1 cellular context compared by ENCODE assay signal in genomic region chr5:132180134-132180745, GRCh38.
TF ChIP-seq lines count a peak whose summit lies in the region.

No MANE protein-coding gene starts in this region.

TF ChIP-seq in K562, 482 proteins besides CTCF, POLR2A, EP300 and RAD21 (continued from another document and continues in another):
- TF ChIP-seq ARID4B (CRISPR knock-in tag; IDR thresholded peaks at IDR 0.05), result no peak
- TF ChIP-seq MTA1 (IDR thresholded peaks at IDR 0.05; ENCODE audit: borderline replicate concordance), result no peak
- TF ChIP-seq NR2F6 (CRISPR knock-in tag; IDR thresholded peaks at IDR 0.05), result no peak
- TF ChIP-seq ESRRA (IDR thresholded peaks at IDR 0.05; ENCODE audit: borderline replicate concordance, low read depth), result no peak
- TF ChIP-seq ELF1 (tag; IDR thresholded peaks at IDR 0.05), result peak; percentile 43; the same call in 1 of the 2 replicates
- TF ChIP-seq ILF3 (IDR thresholded peaks at IDR 0.05; ENCODE audit: borderline replicate concordance), result no peak
- TF ChIP-seq HOMEZ (CRISPR knock-in tag; IDR thresholded peaks at IDR 0.05), result no peak
- peak; percentile 79 for TF ChIP-seq ETV1 (tag; conservative IDR thresholded peaks at IDR 0.05; ENCODE audit: low read depth)
- TF ChIP-seq THRA (IDR thresholded peaks at IDR 0.05), result no peak
- no peak for TF ChIP-seq ZNF3 (CRISPR knock-in tag; IDR thresholded peaks at IDR 0.05)
- no peak for TF ChIP-seq PURB (CRISPR knock-in tag; IDR thresholded peaks at IDR 0.05; ENCODE audit: low read depth)
- no peak for TF ChIP-seq CHD7 (IDR thresholded peaks at IDR 0.05; ENCODE audit: low read depth, low read length)
- TF ChIP-seq RERE (CRISPR knock-in tag; IDR thresholded peaks at IDR 0.05; ENCODE audit: borderline replicate concordance), result no peak
- peak; percentile 17 for TF ChIP-seq CHD4 (IDR thresholded peaks at IDR 0.05; ENCODE audit: insufficient read depth, insufficient replicate concordance, low read depth, low read length, poor library complexity, severe bottlenecking)
- TF ChIP-seq ZNF695 (CRISPR knock-in tag; IDR thresholded peaks at IDR 0.05), result no peak
- TF ChIP-seq ZNF431 (CRISPR knock-in tag; IDR thresholded peaks at IDR 0.05), result no peak
- TF ChIP-seq NCOA2 (IDR thresholded peaks at IDR 0.05; ENCODE audit: partially characterized antibody in 2 of 2), result no peak
- no peak for TF ChIP-seq MBD1 (CRISPR knock-in tag; IDR thresholded peaks at IDR 0.05)
- peak; percentile 59; the same call in 1 of the 2 replicates for TF ChIP-seq NR2C1 (IDR thresholded peaks at IDR 0.05)
- peak; percentile 62; the same call in 1 of the 2 replicates for TF ChIP-seq NR2C1 (tag; IDR thresholded peaks at IDR 0.05)
- no peak for TF ChIP-seq LARP7 (IDR thresholded peaks at IDR 0.05)
- no peak for TF ChIP-seq ZNF280B (CRISPR knock-in tag; IDR thresholded peaks at IDR 0.05)
- TF ChIP-seq ATF7 (IDR thresholded peaks at IDR 0.05), result peak; percentile 35; the same call in 1 of the 2 replicates
- no peak for TF ChIP-seq CHD1 (IDR thresholded peaks at IDR 0.05; ENCODE audit: low read length)
